13 cellular contexts compared by ENCODE assay signal in genomic region chr7:16739863-16740622, GRCh38. TPM values are rescaled to one million over a fixed set of nuclear protein-coding genes. Genes with fewer than 3 reads are reported as not detected.
DNase-seq lines count a peak whose midpoint lies in the region; ATAC-seq, FAIRE-seq and TF ChIP-seq lines count a peak whose summit lies in the region.
"Had no signal": no experiment of that assay in that cellular context is flagged by ENCODE, and none has a peak within 500 bp of the region (broad histone marks: within the 10 kb centered on the region; RNA-seq: fewer than 3 reads in every experiment).

No MANE protein-coding gene starts in this region.

- H3K9me3 ChIP-seq in adrenal gland (replicated peaks in 1 of 3) = no peaks in the 10 kb centered on the region
- no peaks in the 10 kb centered on the region for H3K9me3 ChIP-seq in spleen
- H3K9me3 ChIP-seq: thyroid gland had no signal

- peak; percentile 95 for ATAC-seq in activated naive CD8-positive, alpha-beta T cell treated with anti-CD3 and anti-CD28 coated beads, Interleukin-2, amount 50 U/mL, for 24 hours
- ATAC-seq in GM18867 (IDR thresholded peaks at IDR 0.05; ENCODE audit: unreplicated experiment) = no peak

- TF ChIP-seq POLR2A in adrenal gland (IDR thresholded peaks at IDR 0.05) = peak in 1 of 2 donors; percentile 59
- TF ChIP-seq POLR2A in spleen (IDR thresholded peaks at IDR 0.05) = no peak

- H3K36me3 ChIP-seq in adrenal gland (replicated peaks in 1 of 2) (no peaks in the 10 kb centered on the region), spleen (no peaks in the 10 kb centered on the region)
- H3K36me3 ChIP-seq: thyroid gland had no signal

- TF ChIP-seq CTCF in adrenal gland (IDR thresholded peaks at IDR 0.05) = no peak
- TF ChIP-seq CTCF in spleen (IDR thresholded peaks at IDR 0.05 in 8 of 11, conservative IDR thresholded peaks at IDR 0.05 in 3 of 11) = no peak

- intact Hi-C loops in adrenal gland (cut with DNase I) (no loop called here), spleen (cut with DNase I; ENCODE audit: low total_unique reads) (no loop called here)

- H3K27me3 ChIP-seq in adrenal gland = no peaks in the 10 kb centered on the region
- no peaks in the 10 kb centered on the region for H3K27me3 ChIP-seq in spleen (replicated peaks in 1 of 7)
- H3K27me3 ChIP-seq: thyroid gland had no signal

- H3K9me3 Mint-ChIP-seq in activated naive CD8-positive, alpha-beta T cell treated with anti-CD3 and anti-CD28 coated beads, Interleukin-2, amount 50 U/mL, for 24 hours = no peaks in the 10 kb centered on the region
- no peaks in the 10 kb centered on the region for H3K9me3 Mint-ChIP-seq in activated naive CD8-positive, alpha-beta T cell treated with anti-CD3 and anti-CD28 coated beads for 36 hours
- H3K9me3 Mint-ChIP-seq: naive B cell had no signal

- FAIRE-seq in urothelium cell line (lab: Jason Lieb, UNC) = peak; percentile 48

- no peaks in the 10 kb centered on the region for H3K36me3 Mint-ChIP-seq in activated naive CD8-positive, alpha-beta T cell treated with anti-CD3 and anti-CD28 coated beads, Interleukin-2, amount 50 U/mL, for 24 hours (ENCODE audit: low read depth)
- no peaks in the 10 kb centered on the region for H3K36me3 Mint-ChIP-seq in activated naive CD8-positive, alpha-beta T cell treated with anti-CD3 and anti-CD28 coated beads for 36 hours
- H3K36me3 Mint-ChIP-seq: naive B cell had no signal

- 29 to 39% (median 30%) methylated on average over 5 to 6 of the region's 6 CpGs for WGBS in adrenal gland, 4 donors
- 49 to 78% (median 63%) methylated on average over 6 of the region's 6 CpGs for WGBS in spleen, 5 donors

- DNase-seq in activated naive CD8-positive, alpha-beta T cell treated with anti-CD3 and anti-CD28 coated beads, Interleukin-2, amount 50 U/mL, for 24 hours = no peak
- no peak for DNase-seq in activated naive CD8-positive, alpha-beta T cell treated with anti-CD3 and anti-CD28 coated beads for 36 hours
- DNase-seq in adrenal gland = peak; percentile 72 to 92 (median 87)
- peak; percentile 88 for DNase-seq in islet precursor cell
- DNase-seq in urothelium cell line (ENCODE audit: low spot score) = peak; percentile 83
- DNase-seq in NCI-H748 (lab: John Stamatoyannopoulos, UW; ENCODE audit: unreplicated experiment) = no peak
- DNase-seq in spleen = no peak
- DNase-seq: activated effector memory CD4-positive, alpha-beta T cell treated with anti-CD3 and anti-CD28 coated beads, Interleukin-2, amount 50 U/mL, for 16 hours; GF-D8; naive B cell; NCI-H748 treated with DMSO at 0.1 percent for 48 hours; thyroid gland had no signal

- H3K27ac Mint-ChIP-seq in activated naive CD8-positive, alpha-beta T cell treated with anti-CD3 and anti-CD28 coated beads, Interleukin-2, amount 50 U/mL, for 24 hours = no peak overlapping the region
- H3K27ac Mint-ChIP-seq in activated naive CD8-positive, alpha-beta T cell treated with anti-CD3 and anti-CD28 coated beads for 36 hours = no peak overlapping the region

- peaks cover 2% of the 10 kb centered on the region for H3K27me3 Mint-ChIP-seq in activated naive CD8-positive, alpha-beta T cell treated with anti-CD3 and anti-CD28 coated beads, Interleukin-2, amount 50 U/mL, for 24 hours
- no peaks in the 10 kb centered on the region for H3K27me3 Mint-ChIP-seq in activated naive CD8-positive, alpha-beta T cell treated with anti-CD3 and anti-CD28 coated beads for 36 hours

- H3K27ac ChIP-seq in adrenal gland (peak overlapping the region; percentile 29 to 74 (median 65)), spleen (no peak overlapping the region)
- H3K27ac ChIP-seq: thyroid gland had no signal

- H3K4me3 ChIP-seq in adrenal gland (no peak overlapping the region), spleen (no peak overlapping the region)
- H3K4me3 ChIP-seq: thyroid gland had no signal

- peaks cover 0 to 27% of the 10 kb centered on the region in 2 donors for H3K4me1 ChIP-seq in adrenal gland (replicated peaks in 1 of 2)
- peaks cover 0 to 10% (median 0%) of the 10 kb centered on the region in 6 donors for H3K4me1 ChIP-seq in spleen

- H3K4me3 Mint-ChIP-seq in activated naive CD8-positive, alpha-beta T cell treated with anti-CD3 and anti-CD28 coated beads, Interleukin-2, amount 50 U/mL, for 24 hours = no peak overlapping the region
- no peak overlapping the region for H3K4me3 Mint-ChIP-seq in activated naive CD8-positive, alpha-beta T cell treated with anti-CD3 and anti-CD28 coated beads for 36 hours
- H3K4me3 Mint-ChIP-seq: naive B cell had no signal

- H3K4me1 Mint-ChIP-seq in activated naive CD8-positive, alpha-beta T cell treated with anti-CD3 and anti-CD28 coated beads, Interleukin-2, amount 50 U/mL, for 24 hours = peaks cover 9% of the 10 kb centered on the region
- peaks cover 1% of the 10 kb centered on the region for H3K4me1 Mint-ChIP-seq in activated naive CD8-positive, alpha-beta T cell treated with anti-CD3 and anti-CD28 coated beads for 36 hours

RNA-seq across cellular contexts. Expression of gene TSPAN13, which starts 13.5 kb away (rescaled TPM):
- 1 to 10 TPM; 1.1 to 1.4 TPM for total RNA-seq in activated naive CD8-positive, alpha-beta T cell treated with anti-CD3 and anti-CD28 coated beads for 36 hours
- total RNA-seq in adrenal gland (100 to 1,000 TPM in 1 of 8 donors, 10 to 100 TPM in 7; 19.3 to 119 (median 45.3) TPM), spleen (10 to 100 TPM; 30.1 to 52.6 (median 47.0) TPM)
- polyA plus RNA-seq in adrenal gland (10 to 100 TPM; 53.6 to 71.4 (median 68.2) TPM), spleen (10 to 100 TPM; 39.7 to 53.0 (median 42.5) TPM)

Comparison
In these comparisons a context has a peak if more than half of its experiments do, and no peak if none do; other contexts are left out.
1. DNase-seq: peak in adrenal gland (7 of 7), islet precursor cell (single experiment) and urothelium cell line (single experiment); none in activated naive CD8-positive, alpha-beta T cell treated with anti-CD3 and anti-CD28 coated beads, Interleukin-2, amount 50 U/mL, for 24 hours (single experiment), activated naive CD8-positive, alpha-beta T cell treated with anti-CD3 and anti-CD28 coated beads for 36 hours (single experiment), NCI-H748 (single experiment) and spleen (single experiment).
2. H3K27ac ChIP-seq: peak in adrenal gland (5 of 5); none in spleen (0 of 8).
3. RNA of gene TSPAN13, which starts 13.5 kb away (total RNA-seq): 19.3 to 119 TPM in adrenal gland and 30.1 to 52.6 TPM in spleen; 1.1 to 1.4 TPM in activated naive CD8-positive, alpha-beta T cell treated with anti-CD3 and anti-CD28 coated beads for 36 hours; every median in the first group is over 4 times any median in the second.